In the genomic region with DNA sequence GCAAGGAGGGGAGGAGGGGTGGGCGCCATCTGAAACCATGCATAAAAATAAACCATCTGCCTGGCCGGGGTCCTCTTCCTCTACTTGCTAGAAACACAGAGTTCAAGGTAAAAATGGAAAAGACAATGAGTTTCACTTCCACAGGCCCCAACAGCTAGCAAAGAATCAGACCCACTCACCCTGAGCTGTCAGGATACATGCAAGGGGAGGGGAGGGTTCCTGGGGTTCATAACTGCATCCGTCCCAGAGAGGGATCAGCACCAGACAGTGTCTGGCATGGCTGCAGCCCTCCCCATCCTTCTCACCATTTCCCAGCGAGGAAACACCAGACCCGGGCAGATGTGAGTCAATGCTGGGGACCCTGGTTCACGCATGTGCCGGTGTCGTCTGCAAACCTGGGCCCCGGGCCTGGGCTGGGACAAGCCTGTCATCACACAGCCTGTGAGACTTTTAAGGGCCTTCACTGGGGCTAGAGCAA, we compare ENCODE assay signal across 9 cellular contexts. TPM values are rescaled to one million over a fixed set of nuclear protein-coding genes. Genes with fewer than 3 reads are reported as not detected.
DNase-seq lines count a peak whose midpoint lies in the region; ATAC-seq and TF ChIP-seq lines count a peak whose summit lies in the region.
"Had no signal": no experiment of that assay in that cellular context is flagged by ENCODE, and none has a peak within 500 bp of the region (broad histone marks: within the 10 kb centered on the region; RNA-seq: fewer than 3 reads in every experiment).

No MANE protein-coding gene starts in this region.

- peaks cover 48% of the 10 kb centered on the region for H3K36me3 Mint-ChIP-seq in central memory CD8-positive, alpha-beta T cell (ENCODE audit: insufficient read depth)
- H3K36me3 Mint-ChIP-seq in mesothelial cell of epicardium, result no peaks in the 10 kb centered on the region

- DNase-seq in Daoy (ENCODE audit: low read depth), result peak; percentile 43
- no peak for DNase-seq in central memory CD8-positive, alpha-beta T cell (ENCODE audit: low spot score in 2 of 2)
- no peak for DNase-seq in SW 1271 (lab: John Stamatoyannopoulos, UW)
- no peak for DNase-seq in mesothelial cell of epicardium (ENCODE audit: low spot score in 2 of 2, unreplicated experiment in 2 of 2)
- DNase-seq in DMS53 treated with DMSO at 0.1 percent for 48 hours (lab: John Stamatoyannopoulos, UW; ENCODE audit: unreplicated experiment), result no peak
- DNase-seq: SHP77 treated with DMSO at 0.1 percent for 48 hours had no signal

- H3K27ac Mint-ChIP-seq in central memory CD8-positive, alpha-beta T cell (ENCODE audit: low read depth), result peak overlapping the region; percentile 32
- H3K27ac Mint-ChIP-seq in mesothelial cell of epicardium, result no peak overlapping the region

- ATAC-seq in GM19438 (IDR thresholded peaks at IDR 0.05; ENCODE audit: low read depth, unreplicated experiment) (peak; percentile 51), HG03565 (IDR thresholded peaks at IDR 0.05; ENCODE audit: unreplicated experiment) (peak; percentile 16), HG03439 (IDR thresholded peaks at IDR 0.05; ENCODE audit: unreplicated experiment) (no peak)
- no peak for ATAC-seq in central memory CD8-positive, alpha-beta T cell (replicated peaks; ENCODE audit: extremely low read depth, poor library complexity, severe bottlenecking)

- H3K9me3 Mint-ChIP-seq in central memory CD8-positive, alpha-beta T cell, result no peaks in the 10 kb centered on the region
- no peaks in the 10 kb centered on the region for H3K9me3 Mint-ChIP-seq in mesothelial cell of epicardium

- peaks cover 83% of the 10 kb centered on the region for H3K4me1 Mint-ChIP-seq in central memory CD8-positive, alpha-beta T cell
- H3K4me1 Mint-ChIP-seq in mesothelial cell of epicardium, result no peaks in the 10 kb centered on the region

- no peak for TF ChIP-seq CTCF in mesothelial cell of epicardium (IDR thresholded peaks at IDR 0.05; ENCODE audit: unreplicated experiment)

- no peaks in the 10 kb centered on the region for H3K27me3 Mint-ChIP-seq in central memory CD8-positive, alpha-beta T cell
- H3K27me3 Mint-ChIP-seq in mesothelial cell of epicardium (ENCODE audit: low read depth), result no peaks in the 10 kb centered on the region

- no peak overlapping the region for H3K4me3 Mint-ChIP-seq in central memory CD8-positive, alpha-beta T cell
- no peak overlapping the region for H3K4me3 Mint-ChIP-seq in mesothelial cell of epicardium

RNA-seq across cellular contexts. Expression of gene SEMA4D, which starts 55.4 kb away (rescaled TPM):
- 2.3 and 4.5 TPM in 2 replicates for total RNA-seq in Daoy (2014; rRNA removed; shearing (Covaris generic))
- total RNA-seq in mesothelial cell of epicardium, result 41.8 to 44.7 TPM (median 42.7 TPM) in 3 replicates

Comparison
In these comparisons a context has a peak if more than half of its experiments do, and no peak if none do; other contexts are left out.
1. ATAC-seq: peak in GM19438 (single experiment) and HG03565 (single experiment); none in central memory CD8-positive, alpha-beta T cell (single experiment) and HG03439 (single experiment).